Comparison of ENCODE assay signal across 8 cellular contexts in the genomic region with DNA sequence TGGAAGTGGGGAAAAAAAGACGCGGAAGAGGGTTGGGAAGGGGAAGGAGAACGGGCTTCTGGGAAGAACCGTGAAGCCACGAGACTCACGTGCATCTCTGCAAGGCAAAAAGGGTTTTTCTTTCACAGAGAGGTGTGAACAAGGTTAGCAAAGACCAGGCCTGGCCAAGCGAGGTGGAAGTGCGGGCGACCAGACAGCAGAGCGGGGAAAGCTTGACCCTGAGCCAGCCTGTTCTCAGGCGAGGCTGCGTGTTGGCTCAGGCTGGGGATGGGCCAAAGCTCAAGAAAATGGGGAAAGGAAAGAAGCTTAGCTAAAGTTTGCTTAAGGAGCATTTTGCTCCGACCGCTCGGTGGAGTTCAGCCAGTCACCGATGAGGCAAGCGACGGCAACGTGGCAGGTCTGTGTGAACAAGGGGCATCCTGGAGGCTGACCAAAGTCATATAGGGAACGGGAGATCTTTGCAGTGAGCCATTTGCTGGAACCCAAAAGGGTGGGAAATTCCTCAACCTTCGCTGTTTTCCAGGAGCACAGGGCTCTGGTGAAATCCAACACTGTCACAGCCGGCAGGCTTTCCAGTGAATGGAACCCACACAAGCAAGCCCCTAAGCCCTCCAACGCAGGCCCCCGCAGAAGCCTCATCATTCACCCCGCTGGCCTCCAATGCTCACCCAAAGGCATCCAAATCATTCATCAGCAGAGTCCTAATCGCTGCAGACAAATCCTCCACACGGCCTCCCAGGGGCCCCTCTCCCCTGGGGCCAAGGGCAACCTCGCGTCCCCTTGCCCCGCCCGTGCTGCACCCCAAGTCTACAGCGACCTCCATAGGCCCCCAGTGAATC. TPM values are rescaled to one million over a fixed set of nuclear protein-coding genes. Genes with fewer than 3 reads are reported as not detected.
DNase-seq lines count a peak whose midpoint lies in the region; ATAC-seq and TF ChIP-seq lines count a peak whose summit lies in the region.

No MANE protein-coding gene starts in this region.

- H3K27ac ChIP-seq in C4-2B = peak overlapping the region; percentile 58
- no peak overlapping the region for H3K27ac ChIP-seq in PC-9
- peak overlapping the region; percentile 65 for H3K27ac ChIP-seq in cingulate gyrus (ENCODE audit: low read depth, low read length)

- H3K4me3 ChIP-seq in PC-9 = peak overlapping the region; percentile 98

- peak overlapping the region; percentile 72; the same call in 1 of the 2 replicates for H2AFZ ChIP-seq in PC-9

- CTCF ChIA-PET in PC-9 (lab: Charles Lee) = no interaction called here

- ATAC-seq in GM18858 (IDR thresholded peaks at IDR 0.05; ENCODE audit: unreplicated experiment) (peak; percentile 14), HG03139 (IDR thresholded peaks at IDR 0.05; ENCODE audit: unreplicated experiment) (peak; percentile 28), left colon (peak; percentile 35)

- POLR2A ChIA-PET in PC-9 (lab: Charles Lee; ENCODE audit: unreplicated experiment) = interaction anchor here (0.7 kb wide), 1 partner anchor 125 kb away, joined by 3 read pairs; no protein-coding TSS in a partner anchor

- H3K79me2 ChIP-seq in PC-9 (ENCODE audit: low read depth) = 0 out of 2 replicates have a peak, but pooled peaks cover 8% of the 10 kb centered on the region

- H3K4me1 ChIP-seq in PC-9 (replicated peaks; ENCODE audit: insufficient read depth) = no peaks in the 10 kb centered on the region

- DNase-seq in PC-9 = peak in 1 of 2 experiments; percentile 15
- peak in 1 of 2 donors; percentile 13 for DNase-seq in left colon
- peak; percentile 37 for DNase-seq in stimulated activated CD8-positive, alpha-beta memory T cell treated with anti-CD3 and anti-CD28 coated beads, Interleukin-4, amount 100 ng/mL, for 48 hours
- DNase-seq in ecto neural progenitor cell (ENCODE audit: low spot score) = no peak

- H3K4me2 ChIP-seq in PC-9 = peak overlapping the region; percentile 79

- no peaks in the 10 kb centered on the region for H3K36me3 ChIP-seq in PC-9 (ENCODE audit: low read depth)

- no peak for TF ChIP-seq CTCF in C4-2B (conservative IDR thresholded peaks at IDR 0.05)
- TF ChIP-seq CTCF in PC-9 (conservative IDR thresholded peaks at IDR 0.05) = no peak

- peaks cover 30% of the 10 kb centered on the region for H3F3A ChIP-seq in PC-9 (ENCODE audit: insufficient read depth, low read depth)

- H3K9me3 ChIP-seq in PC-9 (ENCODE audit: insufficient read depth, low read depth) = peaks cover 26% of the 10 kb centered on the region

- no peaks in the 10 kb centered on the region for H3K27me3 ChIP-seq in PC-9 (ENCODE audit: insufficient read depth, low read depth)

- H3K9me2 ChIP-seq in PC-9 (ENCODE audit: insufficient read depth) = no peaks in the 10 kb centered on the region

- BruUV-seq in PC-9 (replicated peaks; lab: Mats Ljungman, UMichigan) = TSS peak; percentile 77

- no peaks in the 10 kb centered on the region for H4K20me1 ChIP-seq in PC-9 (ENCODE audit: insufficient read depth)

- intact Hi-C loops in PC-9 (cut with micrococcal nuclease; ENCODE audit: unreplicated experiment) (no loop called here), left colon (cut with DNase I, micrococcal nuclease) (no loop called here)

RNA-seq across cellular contexts. Expression of gene ZNF605, which starts 0.8 kb away (rescaled TPM):
- total RNA-seq in PC-9 (2021) = 10.9 and 13.5 TPM in 2 replicates
- total RNA-seq in left colon = 10 to 100 TPM in 1 of 2 donors, 1 to 10 TPM in 1; 8.6 to 10.8 TPM

RNA-seq across cellular contexts. Expression of gene ZNF26, which starts 30.9 kb away (rescaled TPM):
- 13.2 and 20.6 TPM in 2 replicates for total RNA-seq in PC-9 (2021)
- 1 to 10 TPM; 8.4 to 8.5 TPM for total RNA-seq in left colon
